ENCODE assay signal across 1 cellular context in genomic region chr13:114222461-114222968, GRCh38.
TF ChIP-seq lines count a peak whose summit lies in the region.

No MANE protein-coding gene starts in this region.

TF ChIP-seq in K562, 482 proteins besides CTCF, POLR2A, EP300 and RAD21 (continues in another document):
- no peak for TF ChIP-seq ADNP (tag; IDR thresholded peaks at IDR 0.05)
- TF ChIP-seq MEF2A (IDR thresholded peaks at IDR 0.05; ENCODE audit: control insufficient read depth, low read depth, low read length), result no peak
- TF ChIP-seq MCM5 (IDR thresholded peaks at IDR 0.05; ENCODE audit: low read depth), result no peak
- no peak for TF ChIP-seq CBX8 (IDR thresholded peaks at IDR 0.05; ENCODE audit: borderline replicate concordance, extremely low read depth, low read depth, low read length, poor library complexity, severe bottlenecking)
- 0 out of 2 replicates have a peak, but pooled peaks have one; percentile 23 for TF ChIP-seq BCOR (IDR thresholded peaks at IDR 0.05)
- no peak for TF ChIP-seq ZNF133 (CRISPR knock-in tag; IDR thresholded peaks at IDR 0.05)
- TF ChIP-seq NFE2L1 (tag; IDR thresholded peaks at IDR 0.05; ENCODE audit: borderline replicate concordance, low read depth), result peak; percentile 86
- no peak for TF ChIP-seq RBBP5 (IDR thresholded peaks at IDR 0.05; ENCODE audit: borderline replicate concordance, insufficient read depth, low read length, poor library complexity, severe bottlenecking)
- TF ChIP-seq HOXB6 (CRISPR knock-in tag; IDR thresholded peaks at IDR 0.05; ENCODE audit: borderline replicate concordance), result no peak
- 0 out of 6 replicates have a peak, but pooled peaks of 1 of the 3 experiments have one; percentile 59 for TF ChIP-seq ZBTB11 (CRISPR knock-in tag; IDR thresholded peaks at IDR 0.05)
- peak; percentile 59; the same call in 1 of the 2 replicates for TF ChIP-seq POLR2AphosphoS5 (IDR thresholded peaks at IDR 0.05; ENCODE audit: control insufficient read depth, insufficient read depth, low read depth, low read length)
- TF ChIP-seq BRF1 (IDR thresholded peaks at IDR 0.05; ENCODE audit: borderline replicate concordance, extremely low read depth, insufficient read length), result no peak
- TF ChIP-seq DNMT1 (IDR thresholded peaks at IDR 0.05), result no peak
- peak; percentile 37; the same call in 1 of the 2 replicates for TF ChIP-seq BHLHE40 (IDR thresholded peaks at IDR 0.05; ENCODE audit: low read length)
- no peak for TF ChIP-seq FUS (optimal IDR thresholded peaks at IDR 0.05; ENCODE audit: low read depth, low read length)
- no peak for TF ChIP-seq ZNF282 (CRISPR knock-in tag; IDR thresholded peaks at IDR 0.05)
- no peak for TF ChIP-seq SREBF2 (CRISPR knock-in tag; IDR thresholded peaks at IDR 0.05)
- TF ChIP-seq RCOR1 (IDR thresholded peaks at IDR 0.05; ENCODE audit: borderline replicate concordance in 1 of 2, low read depth in 2 of 2, low read length in 2 of 2), result peak in 1 of 2 experiments; percentile 57; a peak in 1 of 4 replicates
- no peak for TF ChIP-seq NR3C1 (CRISPR knock-in tag; IDR thresholded peaks at IDR 0.05)
- TF ChIP-seq PHF21A (IDR thresholded peaks at IDR 0.05; ENCODE audit: borderline replicate concordance, low read depth), result no peak
- TF ChIP-seq MED1 (CRISPR knock-in tag; IDR thresholded peaks at IDR 0.05; ENCODE audit: borderline replicate concordance), result no peak
- no peak for TF ChIP-seq RFX7 (CRISPR knock-in tag; IDR thresholded peaks at IDR 0.05)
- TF ChIP-seq NFYB (IDR thresholded peaks at IDR 0.05; ENCODE audit: extremely low read depth, insufficient read length), result no peak
- TF ChIP-seq TBP (optimal IDR thresholded peaks at IDR 0.05; ENCODE audit: low read depth, low read length), result no peak
- TF ChIP-seq, protein P1, sequence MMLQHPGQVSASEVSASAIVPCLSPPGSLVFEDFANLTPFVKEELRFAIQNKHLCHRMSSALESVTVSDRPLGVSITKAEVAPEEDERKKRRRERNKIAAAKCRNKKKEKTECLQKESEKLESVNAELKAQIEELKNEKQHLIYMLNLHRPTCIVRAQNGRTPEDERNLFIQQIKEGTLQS (IDR thresholded peaks at IDR 0.05), result no peak
- TF ChIP-seq, protein P1 (CRISPR knock-in tag; conservative IDR thresholded peaks at IDR 0.05), result no peak
- no peak for TF ChIP-seq RBM22 (IDR thresholded peaks at IDR 0.05; ENCODE audit: low read depth, low read length, poor library complexity, severe bottlenecking)
- no peak for TF ChIP-seq ZNF324 (CRISPR knock-in tag; IDR thresholded peaks at IDR 0.05)
- TF ChIP-seq POLR3G (IDR thresholded peaks at IDR 0.05; ENCODE audit: extremely low read depth, insufficient read length, insufficient replicate concordance), result no peak
- no peak for TF ChIP-seq ZNF121 (CRISPR knock-in tag; conservative IDR thresholded peaks at IDR 0.05)
- TF ChIP-seq GATA2 (CRISPR knock-in tag; IDR thresholded peaks at IDR 0.05), result peak; percentile 60
- TF ChIP-seq, protein P2, sequence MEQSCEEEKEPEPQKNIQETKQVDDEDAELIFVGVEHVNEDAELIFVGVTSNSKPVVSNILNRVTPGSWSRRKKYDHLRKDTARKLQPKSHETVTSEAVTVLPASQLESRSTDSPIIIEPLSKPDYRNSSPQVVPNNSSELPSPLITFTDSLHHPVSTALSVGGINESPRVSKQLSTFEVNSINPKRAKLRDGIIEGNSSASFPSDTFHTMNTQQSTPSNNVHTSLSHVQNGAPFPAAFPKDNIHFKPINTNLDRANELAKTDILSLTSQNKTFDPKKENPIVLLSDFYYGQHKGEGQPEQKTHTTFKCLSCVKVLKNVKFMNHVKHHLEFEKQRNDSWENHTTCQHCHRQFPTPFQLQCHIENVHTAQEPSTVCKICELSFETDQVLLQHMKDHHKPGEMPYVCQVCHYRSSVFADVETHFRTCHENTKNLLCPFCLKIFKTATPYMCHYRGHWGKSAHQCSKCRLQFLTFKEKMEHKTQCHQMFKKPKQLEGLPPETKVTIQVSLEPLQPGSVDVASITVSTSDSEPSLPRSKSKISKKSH (CRISPR knock-in tag; IDR thresholded peaks at IDR 0.05), result no peak
- TF ChIP-seq NKRF (IDR thresholded peaks at IDR 0.05; ENCODE audit: borderline replicate concordance), result no peak
- no peak for TF ChIP-seq ZNF134 (CRISPR knock-in tag; conservative IDR thresholded peaks at IDR 0.05)
- TF ChIP-seq ZNF274 (IDR thresholded peaks at IDR 0.05; ENCODE audit: borderline replicate concordance, low read depth, low read length), result no peak
- TF ChIP-seq ZNF143 (CRISPR knock-in tag; IDR thresholded peaks at IDR 0.05), result no peak
- TF ChIP-seq ZNF184 (CRISPR knock-in tag; IDR thresholded peaks at IDR 0.05), result no peak
- no peak for TF ChIP-seq E2F1 (CRISPR knock-in tag; IDR thresholded peaks at IDR 0.05)
- TF ChIP-seq ZNF263 (CRISPR knock-in tag; IDR thresholded peaks at IDR 0.05; ENCODE audit: borderline replicate concordance), result no peak
- TF ChIP-seq BMI1 (IDR thresholded peaks at IDR 0.05; ENCODE audit: low read length), result no peak
- no peak for TF ChIP-seq ZNF384 (IDR thresholded peaks at IDR 0.05; ENCODE audit: low read depth, low read length)
- TF ChIP-seq SRSF3 (IDR thresholded peaks at IDR 0.05; ENCODE audit: insufficient read depth, low read length), result no peak
- no peak for TF ChIP-seq SIX5 (IDR thresholded peaks at IDR 0.05; ENCODE audit: borderline replicate concordance in 1 of 2, insufficient read depth in 1 of 2, low read depth in 1 of 2, low read length in 2 of 2)
- TF ChIP-seq, protein P3, sequence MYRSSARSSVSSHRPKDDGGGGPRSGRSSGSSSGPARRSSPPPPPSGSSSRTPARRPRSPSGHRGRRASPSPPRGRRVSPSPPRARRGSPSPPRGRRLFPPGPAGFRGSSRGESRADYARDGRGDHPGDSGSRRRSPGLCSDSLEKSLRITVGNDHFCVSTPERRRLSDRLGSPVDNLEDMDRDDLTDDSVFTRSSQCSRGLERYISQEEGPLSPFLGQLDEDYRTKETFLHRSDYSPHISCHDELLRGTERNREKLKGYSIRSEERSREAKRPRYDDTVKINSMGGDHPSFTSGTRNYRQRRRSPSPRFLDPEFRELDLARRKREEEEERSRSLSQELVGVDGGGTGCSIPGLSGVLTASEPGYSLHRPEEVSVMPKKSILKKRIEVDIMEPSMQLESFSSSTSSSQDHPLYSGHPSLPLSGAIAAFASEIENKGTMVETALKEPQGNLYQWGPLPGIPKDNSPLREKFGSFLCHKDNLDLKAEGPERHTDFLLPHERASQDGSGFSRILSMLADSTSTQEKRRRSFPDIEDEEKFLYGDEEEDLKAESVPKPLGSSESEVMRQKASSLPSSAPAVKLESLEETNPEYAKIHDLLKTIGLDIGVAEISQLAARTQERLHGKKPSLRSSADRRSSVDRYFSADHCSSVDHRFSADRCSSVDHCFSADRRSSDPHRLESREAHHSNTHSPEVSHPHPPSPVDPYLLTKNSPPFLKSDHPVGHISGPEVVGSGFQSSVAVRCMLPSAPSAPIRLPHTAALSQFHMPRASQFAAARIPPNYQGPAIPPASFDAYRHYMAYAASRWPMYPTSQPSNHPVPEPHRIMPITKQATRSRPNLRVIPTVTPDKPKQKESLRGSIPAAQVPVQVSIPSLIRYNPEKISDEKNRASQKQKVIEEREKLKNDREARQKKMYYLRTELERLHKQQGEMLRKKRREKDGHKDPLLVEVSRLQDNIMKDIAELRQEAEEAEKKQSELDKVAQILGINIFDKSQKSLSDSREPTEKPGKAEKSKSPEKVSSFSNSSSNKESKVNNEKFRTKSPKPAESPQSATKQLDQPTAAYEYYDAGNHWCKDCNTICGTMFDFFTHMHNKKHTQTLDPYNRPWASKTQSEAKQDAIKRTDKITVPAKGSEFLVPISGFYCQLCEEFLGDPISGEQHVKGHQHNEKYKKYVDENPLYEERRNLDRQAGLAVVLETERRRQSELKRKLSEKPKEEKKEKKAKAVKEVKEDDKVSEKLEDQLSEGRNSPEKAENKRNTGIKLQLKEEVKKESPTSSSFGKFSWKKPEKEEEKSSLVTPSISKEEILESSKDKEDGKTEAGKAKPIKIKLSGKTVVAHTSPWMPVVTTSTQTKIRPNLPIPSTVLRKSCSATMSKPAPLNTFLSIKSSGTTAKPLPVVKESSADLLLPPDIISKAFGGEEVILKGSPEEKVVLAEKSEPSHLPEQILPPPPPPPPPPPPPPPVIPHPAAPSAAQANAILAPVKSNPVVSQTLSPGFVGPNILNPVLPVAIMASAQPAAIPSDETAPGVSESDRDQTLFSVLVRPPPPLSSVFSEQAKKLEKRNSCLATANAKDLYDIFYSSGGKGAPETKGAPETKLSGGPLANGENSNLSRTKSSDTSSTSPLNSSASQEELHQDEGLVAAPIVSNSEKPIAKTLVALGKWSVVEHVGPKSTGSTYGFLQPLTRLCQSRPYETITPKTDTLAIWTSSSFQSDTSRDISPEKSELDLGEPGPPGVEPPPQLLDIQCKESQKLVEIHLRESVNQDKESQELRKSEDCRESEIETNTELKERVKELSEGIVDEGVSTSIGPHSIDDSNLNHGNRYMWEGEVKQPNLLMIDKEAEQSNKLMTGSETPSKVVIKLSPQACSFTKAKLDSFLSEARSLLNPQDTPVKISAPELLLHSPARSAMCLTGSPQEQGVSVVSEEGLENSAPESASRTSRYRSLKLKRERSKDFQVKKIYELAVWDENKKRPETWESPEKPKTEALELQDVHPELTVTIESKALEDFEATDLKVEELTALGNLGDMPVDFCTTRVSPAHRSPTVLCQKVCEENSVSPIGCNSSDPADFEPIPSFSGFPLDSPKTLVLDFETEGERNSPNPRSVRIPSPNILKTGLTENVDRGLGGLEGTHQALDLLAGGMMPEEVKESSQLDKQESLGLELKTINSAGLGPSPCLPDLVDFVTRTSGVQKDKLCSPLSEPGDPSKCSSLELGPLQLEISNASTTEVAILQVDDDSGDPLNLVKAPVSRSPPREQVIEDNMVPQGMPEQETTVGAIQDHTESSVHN (IDR thresholded peaks at IDR 0.05; ENCODE audit: borderline replicate concordance in 1 of 2, low read depth in 1 of 2), result no peak
- TF ChIP-seq ZNF165 (CRISPR knock-in tag; IDR thresholded peaks at IDR 0.05; ENCODE audit: borderline replicate concordance), result no peak
